Comparison of ENCODE assay signal across 29 cellular contexts in genomic region chr15:59519329-59519728, GRCh38.
"Had no signal": no experiment of that assay in that cellular context is flagged by ENCODE, and none has a peak within 500 bp of the region (broad histone marks: within the 10 kb centered on the region; RNA-seq: fewer than 3 reads in every experiment).

No MANE protein-coding gene starts in this region.

- H3K4me3 Mint-ChIP-seq: immature natural killer cell; mesothelial cell of epicardium; naive thymus-derived CD4-positive, alpha-beta T cell; natural killer cell treated with Interleukin-12 subunit alpha and Interleukin-12 subunit beta and Interleukin-15 and Interleukin-18, amount 100 ng/mL, for 72 hours had no signal

- H3K4me1 Mint-ChIP-seq: mesothelial cell of epicardium had no signal

- H3K4me3 ChIP-seq: left lung, lower lobe of right lung, pancreas, prostate gland, skin epidermis, stomach, testis, thyroid gland, transverse colon, upper lobe of left lung, vagina had no signal

- DNase-seq: hypothalamus; immature natural killer cell; kidney; left colon; left lung; lower lobe of right lung; mammary epithelial cell; mesendoderm; naive thymus-derived CD4-positive, alpha-beta T cell; pancreas; posterior cingulate gyrus; retina; right cardiac atrium; stimulated activated CD4-positive, alpha-beta T cell treated with anti-CD3 and anti-CD28 coated beads, Interleukin-12 subunit alpha, Interleukin-12 subunit beta, amount 100 ng/mL, for 4 hours; stimulated activated CD4-positive, alpha-beta T cell treated with anti-CD3 and anti-CD28 coated beads, Interleukin-15, amount 100 ng/mL, for 24 hours; stimulated activated CD4-positive, alpha-beta T cell treated with anti-CD3 and anti-CD28 coated beads, Interleukin-2, amount 100 ng/mL, for 24 hours; stimulated activated CD4-positive, alpha-beta T cell treated with anti-CD3 and anti-CD28 coated beads, Interleukin-4, amount 100 ng/mL, for 1 hour; stimulated activated naive CD8-positive, alpha-beta T cell treated with anti-CD3 and anti-CD28 coated beads, Interleukin-15, Interleukin-2, amounts not matched to agents 100 U/mL and 50 U/mL, for 24 hours; stomach; testis; thyroid gland; transverse colon; upper lobe of left lung had no signal

- H3K4me1 ChIP-seq: lower lobe of right lung, pancreas, prostate gland, testis, thyroid gland, transverse colon, upper lobe of left lung, vagina had no signal

- ATAC-seq: left colon; left lung; lower lobe of right lung; naive thymus-derived CD4-positive, alpha-beta T cell; natural killer cell treated with Interleukin-12 subunit alpha and Interleukin-12 subunit beta and Interleukin-15 and Interleukin-18, amount 100 ng/mL, for 72 hours; pancreas; right cardiac atrium; sciatic nerve; stimulated activated naive CD8-positive, alpha-beta T cell treated with anti-CD3 and anti-CD28 coated beads, Interleukin-15, Interleukin-2, amounts not matched to agents 100 U/mL and 50 U/mL, for 24 hours had no signal

- H3K27ac ChIP-seq: left lung, lower lobe of right lung, pancreas, prostate gland, stomach, testis, thyroid gland, transverse colon, upper lobe of left lung, vagina had no signal

- H3K9me3 Mint-ChIP-seq: immature natural killer cell; mesothelial cell of epicardium; naive thymus-derived CD4-positive, alpha-beta T cell; natural killer cell treated with Interleukin-12 subunit alpha and Interleukin-12 subunit beta and Interleukin-15 and Interleukin-18, amount 100 ng/mL, for 72 hours had no signal

- H3K36me3 Mint-ChIP-seq: immature natural killer cell; mesothelial cell of epicardium; naive thymus-derived CD4-positive, alpha-beta T cell; natural killer cell treated with Interleukin-12 subunit alpha and Interleukin-12 subunit beta and Interleukin-15 and Interleukin-18, amount 100 ng/mL, for 72 hours had no signal

- H3K27me3 ChIP-seq: left lung, pancreas, stomach, testis, thyroid gland, transverse colon, upper lobe of left lung, vagina had no signal

- H3K27ac Mint-ChIP-seq: immature natural killer cell; mesothelial cell of epicardium; natural killer cell treated with Interleukin-12 subunit alpha and Interleukin-12 subunit beta and Interleukin-15 and Interleukin-18, amount 100 ng/mL, for 72 hours had no signal
